Comparison of ENCODE assay signal across 8 cellular contexts in genomic region chr12:42144424-42145196, GRCh38. TPM values are rescaled to one million over a fixed set of nuclear protein-coding genes. Genes with fewer than 3 reads are reported as not detected.
DNase-seq lines count a peak whose midpoint lies in the region; ATAC-seq and TF ChIP-seq lines count a peak whose summit lies in the region.

Gene GXYLT1, minus strand, starts transcription at chr12:42144874. Its CDS starts 228 bp downstream, at chr12:42144646.

- ATAC-seq in HG02759 (IDR thresholded peaks at IDR 0.05; ENCODE audit: unreplicated experiment) (peak; percentile 96), heart left ventricle (peak; percentile 95 to 99 (median 99))

- H3K36me3 ChIP-seq in adrenal gland (replicated peaks in 1 of 2) = no peaks in the 10 kb centered on the region
- no peaks in the 10 kb centered on the region for H3K36me3 ChIP-seq in heart left ventricle

- peaks cover 4% of the 10 kb centered on the region for H3K36me3 Mint-ChIP-seq in type B pancreatic cell

- TF ChIP-seq POLR2A in adrenal gland (IDR thresholded peaks at IDR 0.05) (peak; percentile 63 to 91), heart left ventricle (IDR thresholded peaks at IDR 0.05) (peak in 1 of 2 donors; percentile 86)

- no peaks in the 10 kb centered on the region for H3K9me3 ChIP-seq in adrenal gland (replicated peaks in 1 of 3)
- no peaks in the 10 kb centered on the region for H3K9me3 ChIP-seq in heart left ventricle

- H3K4me3 ChIP-seq in GM12875 (ENCODE audit: low read depth, low read length) (peak within 1 kb of the TSS; percentile 77), adrenal gland (peak within 1 kb of the TSS; percentile 21 to 85 (median 58)), heart left ventricle (peak within 1 kb of the TSS; percentile 67 to 96 (median 86))

- peak within 1 kb of the TSS; percentile 92 for H3K27ac Mint-ChIP-seq in type B pancreatic cell

- H3K9me3 Mint-ChIP-seq in type B pancreatic cell = no peaks in the 10 kb centered on the region

- TF ChIP-seq CTCF in GM12875 (IDR thresholded peaks at IDR 0.05; ENCODE audit: borderline replicate concordance, insufficient read depth, low read depth, low read length) = no peak
- peak in 1 of 6 experiments; percentile 8 for TF ChIP-seq CTCF in adrenal gland (IDR thresholded peaks at IDR 0.05)
- peak in 1 of 12 donors; percentile 25 for TF ChIP-seq CTCF in heart left ventricle (IDR thresholded peaks at IDR 0.05)
- TF ChIP-seq CTCF in type B pancreatic cell (conservative IDR thresholded peaks at IDR 0.05) = no peak

- H3K27me3 Mint-ChIP-seq in type B pancreatic cell = no peaks in the 10 kb centered on the region

- 1 to 4% (median 2%) methylated on average over 5 to 103 of the region's 104 CpGs for WGBS in adrenal gland, 4 donors
- WGBS in heart left ventricle, 4 donors = 0 to 3% (median 1%) methylated on average over 18 to 104 of the region's 104 CpGs

- peaks cover 14 to 29% of the 10 kb centered on the region in 2 donors for H3K4me1 ChIP-seq in adrenal gland (replicated peaks in 1 of 2)
- H3K4me1 ChIP-seq in heart left ventricle = peaks cover 0 to 42% (median 20%) of the 10 kb centered on the region in 12 donors

- intact Hi-C loops in adrenal gland (cut with DNase I) = no loop called here
- intact Hi-C loops in heart left ventricle (cut with DNase I) = loop anchor here (1.0 to 10.0 kb wide), 9 partner anchors 88 to 430 kb away; partner anchors contain the start of genes YAF2 (in 6 of the 10), PPHLN1 (in 3 of the 10) and ZCRB1 (in 3 of the 10)
- intact Hi-C loops in posterior cingulate gyrus (cut with DNase I) = loop anchor here (1.0 kb wide), 1 partner anchor 94 kb away; the partner anchor contains the start of gene YAF2

- peak within 1 kb of the TSS; percentile 91 for H3K4me3 Mint-ChIP-seq in type B pancreatic cell

- peaks cover 28% of the 10 kb centered on the region for H3K4me1 Mint-ChIP-seq in type B pancreatic cell (ENCODE audit: unreplicated experiment)

- DNase-seq in NCI-H1417 (lab: John Stamatoyannopoulos, UW) = peak; percentile 97 to 99 (median 99)
- peak; percentile 89 for DNase-seq in SW480 (ENCODE audit: low spot score)
- DNase-seq in adrenal gland = peak; percentile 90 to 95 (median 93)
- DNase-seq in heart left ventricle = peak; percentile 94 to 97 (median 95)
- peak; percentile 74 to 98 (median 88) for DNase-seq in posterior cingulate gyrus
- DNase-seq in type B pancreatic cell (ENCODE audit: extremely low spot score, unreplicated experiment) = peak; percentile 94

- no peaks in the 10 kb centered on the region for H3K27me3 ChIP-seq in adrenal gland
- H3K27me3 ChIP-seq in heart left ventricle = no peaks in the 10 kb centered on the region

- peak within 1 kb of the TSS in 4 of 5 donors; percentile 69 to 93 (median 82) for H3K27ac ChIP-seq in adrenal gland
- H3K27ac ChIP-seq in heart left ventricle = peak within 1 kb of the TSS; percentile 51 to 92 (median 86)

RNA-seq across cellular contexts. Expression of gene GXYLT1, which starts in this region (rescaled TPM):
- 10 to 100 TPM in 2 of 8 donors, 1 to 10 TPM in 6; 6.9 to 11.9 (median 9.7) TPM for total RNA-seq in adrenal gland
- polyA plus RNA-seq in adrenal gland = 10 to 100 TPM in 1 of 3 donors, 1 to 10 TPM in 2; 1.6 to 13.1 (median 2.8) TPM
- 1 to 10 TPM; 3.9 to 8.3 (median 6.3) TPM for total RNA-seq in heart left ventricle
- polyA plus RNA-seq in heart left ventricle = 1 to 10 TPM; 1.4 to 3.4 TPM
- 13.5 and 23.8 TPM in 2 replicates for total RNA-seq in type B pancreatic cell (ENCODE audit: low replicate concordance)

Comparison
In these comparisons a context has a peak if more than half of its experiments do, and no peak if none do; other contexts are left out.
1. Peak in every context shown above with its lines: DNase-seq, ATAC-seq, H3K4me3 ChIP-seq and H3K27ac ChIP-seq.
2. intact Hi-C loops: an anchor here in heart left ventricle (1.0 to 10.0 kb wide) and posterior cingulate gyrus (1.0 kb wide); none called in adrenal gland.